ENCODE assay signal across 9 cellular contexts in genomic region chr19:49553451-49554271, GRCh38. TPM values are rescaled to one million over a fixed set of nuclear protein-coding genes. Genes with fewer than 3 reads are reported as not detected.
DNase-seq lines count a peak whose midpoint lies in the region; ATAC-seq and TF ChIP-seq lines count a peak whose summit lies in the region.
"Had no signal": no experiment of that assay in that cellular context is flagged by ENCODE, and none has a peak within 500 bp of the region (broad histone marks: within the 10 kb centered on the region; RNA-seq: fewer than 3 reads in every experiment).

No MANE protein-coding gene starts in this region.

- peaks cover 70% of the 10 kb centered on the region for H3K4me1 Mint-ChIP-seq in activated T-cell treated with anti-CD3 and anti-CD28 coated beads, Interleukin-2, amount 50 U/mL, for 24 hours (ENCODE audit: low read depth)
- H3K4me1 Mint-ChIP-seq in stimulated activated memory B cell treated with anti-CD40 and anti-IgM and Interleukin-4, amounts not matched to agents 10 μg/mL and 1 μg/mL and 100 μg/mL, for 72 hours = peaks cover 26% of the 10 kb centered on the region
- peaks cover 9% of the 10 kb centered on the region for H3K4me1 Mint-ChIP-seq in WTC11

- H3K4me3 ChIP-seq in fibroblast of pulmonary artery (replicated peaks; ENCODE audit: low read depth, low read length) (no peak overlapping the region), thyroid gland (replicated peaks in 1 of 3) (no peak overlapping the region)

- no peaks in the 10 kb centered on the region for H3K27me3 Mint-ChIP-seq in activated T-cell treated with anti-CD3 and anti-CD28 coated beads, Interleukin-2, amount 50 U/mL, for 24 hours
- no peaks in the 10 kb centered on the region for H3K27me3 Mint-ChIP-seq in stimulated activated memory B cell treated with anti-CD40 and anti-IgM and Interleukin-4, amounts not matched to agents 10 μg/mL and 1 μg/mL and 100 μg/mL, for 72 hours
- H3K27me3 Mint-ChIP-seq in WTC11 (ENCODE audit: low read depth) = no peaks in the 10 kb centered on the region
- H3K27me3 Mint-ChIP-seq: memory B cell had no signal

- peaks cover 47% of the 10 kb centered on the region for H3K36me3 Mint-ChIP-seq in activated T-cell treated with anti-CD3 and anti-CD28 coated beads, Interleukin-2, amount 50 U/mL, for 24 hours (ENCODE audit: low read depth)
- H3K36me3 Mint-ChIP-seq in stimulated activated memory B cell treated with anti-CD40 and anti-IgM and Interleukin-4, amounts not matched to agents 10 μg/mL and 1 μg/mL and 100 μg/mL, for 72 hours = peaks cover 34% of the 10 kb centered on the region
- peaks cover 16% of the 10 kb centered on the region for H3K36me3 Mint-ChIP-seq in WTC11

- peak overlapping the region; percentile 96 for H3K27ac Mint-ChIP-seq in activated T-cell treated with anti-CD3 and anti-CD28 coated beads, Interleukin-2, amount 50 U/mL, for 24 hours
- peak overlapping the region; percentile 6 for H3K27ac Mint-ChIP-seq in stimulated activated memory B cell treated with anti-CD40 and anti-IgM and Interleukin-4, amounts not matched to agents 10 μg/mL and 1 μg/mL and 100 μg/mL, for 72 hours
- no peak overlapping the region; the same call in 1 of the 2 replicates for H3K27ac Mint-ChIP-seq in WTC11

- no peak for TF ChIP-seq CTCF in fibroblast of pulmonary artery (IDR thresholded peaks at IDR 0.05; ENCODE audit: low read length, missing control alignments)
- TF ChIP-seq CTCF in thyroid gland (IDR thresholded peaks at IDR 0.05) = no peak
- no peak for TF ChIP-seq CTCF in WTC11 (IDR thresholded peaks at IDR 0.05)

- H3K27me3 ChIP-seq in thyroid gland = no peaks in the 10 kb centered on the region

- H3K9me3 Mint-ChIP-seq in activated T-cell treated with anti-CD3 and anti-CD28 coated beads, Interleukin-2, amount 50 U/mL, for 24 hours = no peaks in the 10 kb centered on the region
- H3K9me3 Mint-ChIP-seq in stimulated activated memory B cell treated with anti-CD40 and anti-IgM and Interleukin-4, amounts not matched to agents 10 μg/mL and 1 μg/mL and 100 μg/mL, for 72 hours = no peaks in the 10 kb centered on the region
- H3K9me3 Mint-ChIP-seq in WTC11 = no peaks in the 10 kb centered on the region
- H3K9me3 Mint-ChIP-seq: memory B cell had no signal

- H3K27ac ChIP-seq in thyroid gland = no peak overlapping the region

- 85 to 87% methylated on average over 10 of the region's 10 CpGs for WGBS in thyroid gland, 2 donors

- POLR2A ChIA-PET in WTC11 (lab: Charles Lee) = interaction anchor here (0.6 to 0.7 kb wide), 2 partner anchors 58 to 71 kb away, joined by 3 to 5 read pairs; no protein-coding TSS in a partner anchor

- peaks cover 18 to 25% of the 10 kb centered on the region in 2 donors for H3K36me3 ChIP-seq in thyroid gland

- no peak for TF ChIP-seq POLR2A in thyroid gland (IDR thresholded peaks at IDR 0.05)

- intact Hi-C loops in thyroid gland (cut with DNase I) = no loop called here

- peak overlapping the region; percentile 51 for H3K4me3 Mint-ChIP-seq in activated T-cell treated with anti-CD3 and anti-CD28 coated beads, Interleukin-2, amount 50 U/mL, for 24 hours
- H3K4me3 Mint-ChIP-seq in stimulated activated memory B cell treated with anti-CD40 and anti-IgM and Interleukin-4, amounts not matched to agents 10 μg/mL and 1 μg/mL and 100 μg/mL, for 72 hours = no peak overlapping the region
- H3K4me3 Mint-ChIP-seq in WTC11 = no peak overlapping the region
- H3K4me3 Mint-ChIP-seq: memory B cell had no signal

- DNase-seq in HS-5 (ENCODE audit: low read depth) (peak; percentile 52), fibroblast of pulmonary artery (ENCODE audit: low read depth) (peak; percentile 53), SW 1271 (lab: John Stamatoyannopoulos, UW) (no peak), germinal center (ENCODE audit: low spot score) (no peak), thyroid gland (no peak), WTC11 (ENCODE audit: low spot score) (no peak)
- peak; percentile 69 for DNase-seq in activated T-cell treated with anti-CD3 and anti-CD28 coated beads, Interleukin-2, amount 50 U/mL, for 24 hours

- CTCF ChIA-PET in WTC11 (lab: Charles Lee) = interaction anchor here (0.6 to 2.5 kb wide), 2 partner anchors 18 to 179 kb away, joined by 3 to 8 read pairs; no protein-coding TSS in a partner anchor

- no peak for ATAC-seq in stimulated activated memory B cell treated with anti-CD40 and anti-IgM and Interleukin-4, amounts not matched to agents 10 μg/mL and 1 μg/mL and 100 μg/mL, for 72 hours
- ATAC-seq in WTC11 = no peak

- H3K4me1 ChIP-seq in thyroid gland = peaks cover 0 to 7% of the 10 kb centered on the region in 2 donors

- no peaks in the 10 kb centered on the region for H3K9me3 ChIP-seq in thyroid gland

TF ChIP-seq in WTC11, 78 proteins besides CTCF, POLR2A, EP300 and RAD21:
- no peak for TF ChIP-seq IRF1 (CRISPR knock-in tag; IDR thresholded peaks at IDR 0.05)
- no peak for TF ChIP-seq ZNF232 (CRISPR knock-in tag; IDR thresholded peaks at IDR 0.05)
- TF ChIP-seq MYBL2 (CRISPR knock-in tag; IDR thresholded peaks at IDR 0.05) = no peak
- no peak for TF ChIP-seq ZMAT4 (CRISPR knock-in tag; IDR thresholded peaks at IDR 0.05)
- no peak for TF ChIP-seq CBFB (CRISPR knock-in tag; IDR thresholded peaks at IDR 0.05; ENCODE audit: low read depth)
- no peak for TF ChIP-seq ATF6 (CRISPR knock-in tag; IDR thresholded peaks at IDR 0.05)
- TF ChIP-seq SP1 (CRISPR knock-in tag; conservative IDR thresholded peaks at IDR 0.05) = no peak

RNA-seq across cellular contexts. Expression of gene RCN3, which starts 25.9 kb away (rescaled TPM):
- total RNA-seq in thyroid gland (10 to 100 TPM in 3 of 4 donors, 1 to 10 TPM in 1; 9.7 to 12.6 (median 11.3) TPM), WTC11 (2021) (14.3 to 20.6 TPM (median 20.3 TPM) in 3 replicates)

RNA-seq across cellular contexts. Expression of gene NOSIP, which starts 26.7 kb away (rescaled TPM):
- total RNA-seq in thyroid gland = 10 to 100 TPM; 46.1 to 94.6 (median 64.7) TPM
- total RNA-seq in WTC11 (2021) = 82.3 to 97.9 TPM (median 87.6 TPM) in 3 replicates

RNA-seq across cellular contexts. Expression of gene PRRG2, which starts 27.5 kb away (rescaled TPM):
- total RNA-seq in thyroid gland (10 to 100 TPM in 3 of 4 donors, 1 to 10 TPM in 1; 8.9 to 29.6 (median 25.0) TPM), WTC11 (2021) (5.9 to 7.0 TPM (median 6.9 TPM) in 3 replicates)

RNA-seq across cellular contexts. Expression of gene PRR12, which starts 37.3 kb away (rescaled TPM):
- 10 to 100 TPM in 3 of 4 donors, 1 to 10 TPM in 1; 7.3 to 15.6 (median 12.4) TPM for total RNA-seq in thyroid gland
- 78.6 to 86.1 TPM (median 83.3 TPM) in 3 replicates for total RNA-seq in WTC11 (2021)

RNA-seq across cellular contexts. Expression of gene FCGRT, which starts 41.2 kb away (rescaled TPM):
- 100 to 1,000 TPM; 149 to 248 (median 180) TPM for total RNA-seq in thyroid gland
- total RNA-seq in WTC11 (2021) = 53.8 to 69.9 TPM (median 61.2 TPM) in 3 replicates

Comparison
In these comparisons a context has a peak if more than half of its experiments do, and no peak if none do; other contexts are left out.
1. DNase-seq: peak in HS-5 (single experiment), activated T-cell treated with anti-CD3 and anti-CD28 coated beads, Interleukin-2, amount 50 U/mL, for 24 hours (single experiment) and fibroblast of pulmonary artery (single experiment); none in SW 1271 (0 of 2), germinal center (single experiment), thyroid gland (0 of 2) and WTC11 (single experiment).